ENCODE assay signal across 8 cellular contexts in genomic region chr15:50315814-50316630, GRCh38. TPM values are rescaled to one million over a fixed set of nuclear protein-coding genes. Genes with fewer than 3 reads are reported as not detected.
DNase-seq lines count a peak whose midpoint lies in the region; ATAC-seq and TF ChIP-seq lines count a peak whose summit lies in the region.

No MANE protein-coding gene starts in this region.

- H3K27ac Mint-ChIP-seq in nephron progenitor cell: no peak overlapping the region

- DNase-seq in DMS53 (lab: John Stamatoyannopoulos, UW) (peak; percentile 65), PC-3 (peak; percentile 62), dedifferentiated amniotic fluid mesenchymal stem cell (ENCODE audit: extremely low spot score) (peak; percentile 54), nephron progenitor cell (no peak), occipital lobe (lab: John Stamatoyannopoulos, UW) (no peak)

- H3K4me1 ChIP-seq in PC-3 (ENCODE audit: insufficient read depth, low read length): no peaks in the 10 kb centered on the region

- CTCF ChIA-PET in PC-3 (lab: Charles Lee): interaction anchor here (0.5 to 1.1 kb wide), 11 partner anchors 44 to 413 kb away, joined by 3 to 23 read pairs (median 4); partner anchors contain the start of genes SLC27A2 and USP8

- no peaks in the 10 kb centered on the region for H3K36me3 ChIP-seq in PC-3 (ENCODE audit: low read depth, low read length)

- no TSS peak for BruUV-seq in PC-3 (replicated peaks; lab: Mats Ljungman, UMichigan)

- H3K9me3 Mint-ChIP-seq in nephron progenitor cell: no peaks in the 10 kb centered on the region

- POLR2A ChIA-PET in PC-3 (lab: Charles Lee; ENCODE audit: unreplicated experiment): interaction anchor here (0.5 kb wide), 1 partner anchor 1165 kb away, joined by 4 read pairs; no protein-coding TSS in a partner anchor

- H3K27me3 ChIP-seq in PC-3 (ENCODE audit: low read length): no peaks in the 10 kb centered on the region

- TF ChIP-seq CTCF in PC-3 (conservative IDR thresholded peaks at IDR 0.05; ENCODE audit: low read depth, low read length) (peak; percentile 68), nephron progenitor cell (IDR thresholded peaks at IDR 0.05) (peak; percentile 75)

- no peak overlapping the region for H3K4me3 ChIP-seq in PC-3 (ENCODE audit: low read length)

- ATAC-seq in HG03280 (IDR thresholded peaks at IDR 0.05; ENCODE audit: unreplicated experiment) (peak; percentile 57), PC-3 (peak; percentile 35; the same call in 1 of the 2 replicates), HG03378 (IDR thresholded peaks at IDR 0.05; ENCODE audit: unreplicated experiment) (no peak), HG03439 (IDR thresholded peaks at IDR 0.05; ENCODE audit: unreplicated experiment) (no peak)

- intact Hi-C loops in PC-3 (cut with micrococcal nuclease): loop anchor here (1.0 to 10.0 kb wide), 2 partner anchors 131 to 168 kb away; partner anchors contain the start of gene SLC27A2

- peaks cover 11% of the 10 kb centered on the region; the same call in 1 of the 2 replicates for H3K79me2 ChIP-seq in PC-3 (ENCODE audit: low read length)

- no peaks in the 10 kb centered on the region for H3K4me1 Mint-ChIP-seq in nephron progenitor cell

- H3K4me2 ChIP-seq in PC-3 (ENCODE audit: low read length): no peak overlapping the region

- no peak overlapping the region for H3K9ac ChIP-seq in PC-3 (ENCODE audit: low read length)

- H3K4me3 Mint-ChIP-seq in nephron progenitor cell: no peak overlapping the region

- peaks cover 3% of the 10 kb centered on the region for H3K27me3 Mint-ChIP-seq in nephron progenitor cell (ENCODE audit: low read depth, poor library complexity)

- H3K9me2 ChIP-seq in PC-3 (replicated peaks; ENCODE audit: low read length): no peaks in the 10 kb centered on the region

- no peaks in the 10 kb centered on the region for H3K9me3 ChIP-seq in PC-3 (ENCODE audit: low read length)

- H3F3A ChIP-seq in PC-3 (ENCODE audit: low read length, unreplicated experiment): no peaks in the 10 kb centered on the region

- H2AFZ ChIP-seq in PC-3 (ENCODE audit: low read length): no peak overlapping the region

- no peaks in the 10 kb centered on the region for H4K20me1 ChIP-seq in PC-3 (ENCODE audit: low read length)

- H3K27ac ChIP-seq in PC-3 (ENCODE audit: low read length): no peak overlapping the region

- H3K36me3 Mint-ChIP-seq in nephron progenitor cell (ENCODE audit: low read depth): peaks cover 7% of the 10 kb centered on the region

RNA-seq across cellular contexts. Expression of gene GABPB1, which starts 39.0 kb away (rescaled TPM):
- total RNA-seq in PC-3 (2014; rRNA removed) (34.2 and 39.7 TPM in 2 replicates), occipital lobe (58.2 TPM)

RNA-seq across cellular contexts. Expression of gene HDC, which starts 50.5 kb away (rescaled TPM):
- not detected in 2 replicates for total RNA-seq in PC-3 (2014; rRNA removed)
- total RNA-seq in occipital lobe: not detected

Comparison
In these comparisons a context has a peak if more than half of its experiments do, and no peak if none do; other contexts are left out.
1. DNase-seq: peak in DMS53 (single experiment), PC-3 (single experiment) and dedifferentiated amniotic fluid mesenchymal stem cell (single experiment); none in nephron progenitor cell (single experiment) and occipital lobe (single experiment).
2. ATAC-seq: peak in HG03280 (single experiment) and PC-3 (single experiment); none in HG03378 (single experiment) and HG03439 (single experiment).